In genomic region chr4:69126030-69126429, GRCh38 we compare ENCODE assay signal across 31 cellular contexts. TPM values are rescaled to one million over a fixed set of nuclear protein-coding genes. Genes with fewer than 3 reads are reported as not detected.
DNase-seq lines count a peak whose midpoint lies in the region; ATAC-seq and TF ChIP-seq lines count a peak whose summit lies in the region.
"Had no signal": no experiment of that assay in that cellular context is flagged by ENCODE, and none has a peak within 500 bp of the region (broad histone marks: within the 10 kb centered on the region; RNA-seq: fewer than 3 reads in every experiment).

No MANE protein-coding gene starts in this region.

- DNase-seq in skeletal muscle cell (ENCODE audit: low read depth) (peak; percentile 1), prostate gland (ENCODE audit: low spot score) (no peak), PC-9 (no peak)
- DNase-seq: activated CD4-positive, alpha-beta T cell treated with anti-CD3 and anti-CD28 coated beads, Interleukin-2, amount 50 U/mL, for 48 hours; DMS79; effector memory CD8-positive, alpha-beta T cell; erythroblast; GDM1; GM23248; KG1; MM.1S; natural killer cell; NCI-H1417; NCI-H748 treated with DMSO at 0.1 percent for 48 hours; retina; stimulated activated CD4-positive, alpha-beta T cell treated with anti-CD3 and anti-CD28 coated beads, Interleukin-12 subunit alpha, Interleukin-12 subunit beta, amount 100 ng/mL, for 4 hours; stimulated activated CD4-positive, alpha-beta T cell treated with anti-CD3 and anti-CD28 coated beads, Interleukin-4, amount 100 ng/mL, for 1 hour; transverse colon had no signal

- H3K4me1 ChIP-seq in prostate gland (replicated peaks) (no peaks in the 10 kb centered on the region), PC-9 (replicated peaks; ENCODE audit: insufficient read depth) (no peaks in the 10 kb centered on the region)
- H3K4me1 ChIP-seq: ascending aorta, BLaER1, transverse colon had no signal

- TF ChIP-seq POLR2A in prostate gland (IDR thresholded peaks at IDR 0.05), result no peak

- peak overlapping the region; percentile 16; the same call in 1 of the 2 replicates for H3K27ac ChIP-seq in VCaP
- H3K27ac ChIP-seq in prostate gland, result no peak overlapping the region
- no peak overlapping the region for H3K27ac ChIP-seq in PC-9
- H3K27ac ChIP-seq: ascending aorta, BLaER1, cardiac muscle cell, coronary artery, GM23248, transverse colon had no signal

- H3K27me3 ChIP-seq in prostate gland (replicated peaks; ENCODE audit: insufficient read depth) (no peaks in the 10 kb centered on the region), PC-9 (ENCODE audit: insufficient read depth, low read depth) (no peaks in the 10 kb centered on the region)
- H3K27me3 ChIP-seq: ascending aorta, BLaER1, cardiac muscle cell, transverse colon had no signal

- POLR2A ChIA-PET in PC-9 (lab: Charles Lee; ENCODE audit: unreplicated experiment), result interaction anchor here (0.7 kb wide), 1 partner anchor 180 kb away, joined by 5 read pairs; no protein-coding TSS in a partner anchor

- no peak overlapping the region for H3K4me2 ChIP-seq in PC-9
- H3K4me2 ChIP-seq: BLaER1 had no signal

- H3K36me3 ChIP-seq in prostate gland, result no peaks in the 10 kb centered on the region
- H3K36me3 ChIP-seq in PC-9 (ENCODE audit: low read depth), result no peaks in the 10 kb centered on the region
- H3K36me3 ChIP-seq: ascending aorta, BLaER1, cardiac muscle cell, transverse colon had no signal

- no peaks in the 10 kb centered on the region for H4K20me1 ChIP-seq in PC-9 (ENCODE audit: insufficient read depth)
- H4K20me1 ChIP-seq: BLaER1 had no signal

- no peaks in the 10 kb centered on the region for H3K9me3 ChIP-seq in prostate gland
- H3K9me3 ChIP-seq in PC-9 (ENCODE audit: insufficient read depth, low read depth), result no peaks in the 10 kb centered on the region
- H3K9me3 ChIP-seq: ascending aorta, BLaER1, transverse colon had no signal

- CTCF ChIA-PET in PC-9 (lab: Charles Lee), result no interaction called here

- no peak overlapping the region for H2AFZ ChIP-seq in PC-9
- H2AFZ ChIP-seq: GM23248 had no signal

- TF ChIP-seq CTCF in VCaP (conservative IDR thresholded peaks at IDR 0.05) (no peak), prostate gland (IDR thresholded peaks at IDR 0.05) (no peak), PC-9 (conservative IDR thresholded peaks at IDR 0.05) (no peak)

- H3K79me2 ChIP-seq in PC-9 (ENCODE audit: low read depth), result no peaks in the 10 kb centered on the region

- no peaks in the 10 kb centered on the region for H3K9me2 ChIP-seq in PC-9 (ENCODE audit: insufficient read depth)

- BruUV-seq in PC-9 (replicated peaks; lab: Mats Ljungman, UMichigan), result no TSS peak

- intact Hi-C loops in prostate gland (cut with DNase I), result no loop called here
- intact Hi-C loops in PC-9 (cut with micrococcal nuclease; ENCODE audit: unreplicated experiment), result no loop called here

- H3F3A ChIP-seq in PC-9 (ENCODE audit: insufficient read depth, low read depth), result no peaks in the 10 kb centered on the region

- H3K4me3 ChIP-seq in skeletal muscle cell (ENCODE audit: low read depth, low read length) (no peak overlapping the region), prostate gland (no peak overlapping the region), PC-9 (no peak overlapping the region)
- H3K4me3 ChIP-seq: ascending aorta, BLaER1, cardiac muscle cell, coronary artery, GM23248, transverse colon had no signal

- ATAC-seq in GM18511 (IDR thresholded peaks at IDR 0.05; ENCODE audit: unreplicated experiment) (peak; percentile 56), HG02759 (IDR thresholded peaks at IDR 0.05; ENCODE audit: unreplicated experiment) (peak; percentile 48), GM21515 (IDR thresholded peaks at IDR 0.05; ENCODE audit: unreplicated experiment) (no peak)
- ATAC-seq: activated CD4-positive, CD25-positive, alpha-beta regulatory T cell treated with anti-CD3 and anti-CD28 coated beads, Interleukin-2, amount 50 U/mL, for 24 hours; activated naive CD4-positive, alpha-beta T cell treated with anti-CD3 and anti-CD28 coated beads, Interleukin-2, amount 50 U/mL, for 72 hours; effector memory CD8-positive, alpha-beta T cell; natural killer cell had no signal

RNA-seq across cellular contexts. Expression of gene UGT2B7, which starts 29.8 kb away (rescaled TPM):
- total RNA-seq in prostate gland (not detected), PC-9 (2021) (not detected in 2 replicates)
- total RNA-seq: activated naive CD4-positive, alpha-beta T cell treated with anti-CD3 and anti-CD28 coated beads, Interleukin-2, amount 50 U/mL, for 72 hours; ascending aorta; cardiac muscle cell; GM23248; mesothelial cell of epicardium; natural killer cell; RPMI7951; T-helper 1 cell treated with Interleukin-12 subunit alpha and Interleukin-12 subunit beta and Interleukin-4 antibody, amounts not matched to agents 30 ng/mL and 1 ng/mL, for 36 hours had no signal
